In genomic region chr15:31660800-31661199, GRCh38 we compare ENCODE assay signal across 30 cellular contexts.
"Had no signal": no experiment of that assay in that cellular context is flagged by ENCODE, and none has a peak within 500 bp of the region (broad histone marks: within the 10 kb centered on the region; RNA-seq: fewer than 3 reads in every experiment).

No MANE protein-coding gene starts in this region.

- DNase-seq: activated CD4-positive, alpha-beta memory T cell treated with anti-CD3 and anti-CD28 coated beads for 36 hours; activated CD4-positive, alpha-beta T cell treated with anti-CD3 and anti-CD28 coated beads for 36 hours; activated CD4-positive, alpha-beta T cell treated with anti-CD3 and anti-CD28 coated beads, Interleukin-2, amount 10 ng/mL, durations not matched to agents 24 days and 14 days; activated CD4-positive, CD25-positive, alpha-beta regulatory T cell; activated CD4-positive, CD25-positive, alpha-beta regulatory T cell treated with anti-CD3 and anti-CD28 coated beads, Interleukin-2, amount 50 U/mL, for 72 hours; activated CD8-positive, alpha-beta memory T cell treated with anti-CD3 and anti-CD28 coated beads, Interleukin-2, amount 10 ng/mL, durations not matched to agents 7 days and 5 days; activated CD8-positive, alpha-beta memory T cell treated with anti-CD3 and anti-CD28 coated beads, Interleukin-2, amount 50 U/mL, for 4 hours; activated CD8-positive, alpha-beta T cell treated with anti-CD3 and anti-CD28 coated beads, Interleukin-2, amount 10 ng/mL, durations not matched to agents 7 days and 5 days; activated effector memory CD4-positive, alpha-beta T cell treated with anti-CD3 and anti-CD28 coated beads, Interleukin-2, amount 50 U/mL, for 16 hours; activated naive CD4-positive, alpha-beta T cell treated with anti-CD3 and anti-CD28 coated beads for 36 hours; activated naive CD8-positive, alpha-beta T cell treated with anti-CD3 and anti-CD28 coated beads for 36 hours; activated naive CD8-positive, alpha-beta T cell treated with anti-CD3 and anti-CD28 coated beads, Interleukin-2, amount 50 U/mL, for 24 hours; activated T-cell treated with anti-CD3 and anti-CD28 coated beads, Interleukin-2, amount 50 U/mL, for 1 hour; activated T-cell treated with anti-CD3 and anti-CD28 coated beads, Interleukin-2, amount 50 U/mL, for 48 hours; adrenal gland; amygdala; central memory CD4-positive, alpha-beta T cell; effector memory CD4-positive, alpha-beta T cell; endodermal cell; foreskin keratinocyte; gastrocnemius medialis; glutamatergic neuron; heart left ventricle; hypothalamus had no signal

- H3K4me3 ChIP-seq: adrenal gland, ascending aorta, breast epithelium, cardiac muscle cell, coronary artery, dorsolateral prefrontal cortex, gastrocnemius medialis, heart left ventricle had no signal

- ATAC-seq: activated CD4-positive, alpha-beta T cell treated with anti-CD3 and anti-CD28 coated beads for 36 hours; activated CD8-positive, alpha-beta memory T cell treated with anti-CD3 and anti-CD28 coated beads, Interleukin-2, amount 10 ng/mL, durations not matched to agents 7 days and 5 days; activated CD8-positive, alpha-beta T cell treated with anti-CD3 and anti-CD28 coated beads, Interleukin-2, amount 10 ng/mL, durations not matched to agents 7 days and 5 days; activated naive CD8-positive, alpha-beta T cell treated with anti-CD3 and anti-CD28 coated beads, Interleukin-2, amount 50 U/mL, for 24 hours; esophagus mucosa; foreskin keratinocyte; gastrocnemius medialis; heart left ventricle had no signal
